In the genomic region with DNA sequence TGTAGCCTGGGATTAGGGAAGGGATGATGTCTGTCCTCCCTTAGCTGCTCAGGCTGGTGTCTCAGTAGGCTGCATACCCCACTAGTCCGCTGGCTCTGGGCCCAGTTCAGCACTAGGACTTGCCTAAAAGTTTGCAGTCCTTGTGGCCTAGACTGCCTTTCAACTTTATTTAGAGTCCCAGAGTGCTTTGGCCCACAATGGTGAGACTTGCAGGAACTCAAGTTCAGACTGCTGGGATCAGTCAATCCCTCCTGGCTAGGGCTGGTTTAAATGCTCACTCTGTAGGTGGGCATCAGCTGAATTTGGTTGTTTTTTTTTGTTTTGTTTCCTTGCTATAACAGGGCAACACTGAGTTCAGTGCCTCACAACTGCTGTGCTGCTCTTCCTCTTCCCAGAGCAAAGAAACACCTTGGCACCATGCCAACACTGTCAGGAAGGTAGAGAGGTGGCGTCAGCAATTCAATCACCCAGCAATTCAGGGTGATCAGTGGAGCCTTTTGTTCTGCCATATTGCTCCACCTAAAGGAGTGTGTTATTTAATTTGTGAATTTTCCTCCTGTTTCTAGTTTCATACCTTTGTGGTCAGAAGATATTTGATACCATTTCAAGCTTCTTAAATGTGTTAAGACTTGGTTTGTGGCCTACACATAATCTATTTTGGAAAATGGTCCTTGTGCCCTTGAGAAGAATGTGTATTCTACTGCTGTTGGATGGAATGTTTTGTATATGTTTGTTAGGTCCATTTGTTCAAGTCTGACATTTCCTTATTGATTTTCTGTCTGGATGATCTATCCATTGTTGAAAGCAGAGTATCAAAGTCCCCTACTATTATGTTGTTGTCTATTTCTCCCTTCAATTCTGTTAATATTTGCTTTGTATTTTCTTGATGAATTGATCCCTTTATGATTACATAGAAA, we compare ENCODE assay signal across 20 cellular contexts.
DNase-seq lines count a peak whose midpoint lies in the region; ATAC-seq lines count a peak whose summit lies in the region.
"Had no signal": no experiment of that assay in that cellular context is flagged by ENCODE, and none has a peak within 500 bp of the region (broad histone marks: within the 10 kb centered on the region; RNA-seq: fewer than 3 reads in every experiment).

No MANE protein-coding gene starts in this region.

- no peaks in the 10 kb centered on the region for H3K4me1 ChIP-seq in trophoblast cell (ENCODE audit: control insufficient read depth in 1 of 2, insufficient read depth in 2 of 2, low read length in 2 of 2)
- H3K4me1 ChIP-seq: foreskin keratinocyte, neural progenitor cell, sigmoid colon, upper lobe of left lung had no signal

- no peaks in the 10 kb centered on the region for H3K79me2 ChIP-seq in trophoblast cell (ENCODE audit: control insufficient read depth, insufficient read depth, low read length, poor library complexity)

- H3K4ac ChIP-seq in trophoblast cell (ENCODE audit: low read depth, low read length), result no peak overlapping the region

- H4K91ac ChIP-seq in trophoblast cell (ENCODE audit: low read depth, low read length), result no peak overlapping the region

- no peak overlapping the region for H3K27ac ChIP-seq in trophoblast cell (ENCODE audit: low read depth, low read length)
- H3K27ac ChIP-seq: brain microvascular endothelial cell, foreskin keratinocyte, neural progenitor cell, sigmoid colon, upper lobe of left lung had no signal

- H2BK120ac ChIP-seq in trophoblast cell (ENCODE audit: insufficient read depth, low read length, poor library complexity), result no peak overlapping the region

- no CpG with 5 or more reads among the region's 2 CpGs for WGBS in trophoblast cell (ENCODE audit: extremely low coverage, insufficient coverage, insufficient read length)

- H4K8ac ChIP-seq in trophoblast cell (ENCODE audit: low read depth, low read length), result no peak overlapping the region

- no peak overlapping the region for H3K14ac ChIP-seq in trophoblast cell (ENCODE audit: low read length)

- no peak overlapping the region for H2AK5ac ChIP-seq in trophoblast cell (ENCODE audit: low read length)

- DNase-seq in NCI-H1417 (lab: John Stamatoyannopoulos, UW), result peak in 2 of 3 experiments; percentile 6 to 58
- DNase-seq in NCI-H1417 treated with DMSO at 0.1 percent for 48 hours (lab: John Stamatoyannopoulos, UW), result no peak
- peak; percentile 40 for DNase-seq in NCI-H146 treated with DMSO at 0.1 percent for 48 hours (lab: John Stamatoyannopoulos, UW; ENCODE audit: unreplicated experiment)
- DNase-seq in astrocyte of the hippocampus (ENCODE audit: low read depth, low spot score), result peak; percentile 7
- DNase-seq in mucosa of gallbladder (ENCODE audit: low spot score), result peak; percentile 55
- DNase-seq in trophoblast cell, result no peak
- DNase-seq: activated B cell treated with CpG ODN at 0.5 μM for 24 hours; activated naive CD4-positive, alpha-beta T cell treated with anti-CD3 and anti-CD28 coated beads, Interleukin-2, amount 50 U/mL, for 16 hours; brain microvascular endothelial cell; effector memory CD4-positive, alpha-beta T cell; GOT3; NCI-H187; sigmoid colon; stimulated activated CD4-positive, alpha-beta T cell treated with anti-CD3 and anti-CD28 coated beads, Interleukin-4, amount 100 ng/mL, for 4 hours had no signal

- no peak overlapping the region for H3K4me3 ChIP-seq in trophoblast cell (ENCODE audit: low read depth, low read length)
- H3K4me3 ChIP-seq: neural progenitor cell, sigmoid colon, upper lobe of left lung had no signal

- no peak overlapping the region for H3K4me2 ChIP-seq in trophoblast cell (ENCODE audit: low read length)
- H3K4me2 ChIP-seq: neural progenitor cell had no signal

- ATAC-seq in activated CD4-positive, CD25-positive, alpha-beta regulatory T cell treated with anti-CD3 and anti-CD28 coated beads, Interleukin-2, amount 50 U/mL, for 24 hours, result no peak
- ATAC-seq in HG03469 (IDR thresholded peaks at IDR 0.05; ENCODE audit: unreplicated experiment), result no peak
- ATAC-seq: foreskin keratinocyte, Panc1 had no signal

- no peaks in the 10 kb centered on the region for H3K79me1 ChIP-seq in trophoblast cell (ENCODE audit: low read length)

- H2BK5ac ChIP-seq in trophoblast cell (ENCODE audit: low read depth, low read length, poor library complexity), result no peak overlapping the region

- no peak overlapping the region for H3K9ac ChIP-seq in trophoblast cell (ENCODE audit: low read length)
- H3K9ac ChIP-seq: neural progenitor cell had no signal

- no peak overlapping the region for H2AFZ ChIP-seq in trophoblast cell (ENCODE audit: insufficient read depth, low read length, poor library complexity)
- H2AFZ ChIP-seq: neural progenitor cell had no signal

- H3K9me3 ChIP-seq in trophoblast cell (ENCODE audit: insufficient read depth, low read depth, low read length), result peaks cover 3% of the 10 kb centered on the region

- no peaks in the 10 kb centered on the region for H3K27me3 ChIP-seq in trophoblast cell (ENCODE audit: insufficient read depth, low read length)
- H3K27me3 ChIP-seq: brain microvascular endothelial cell, foreskin keratinocyte, neural progenitor cell, sigmoid colon, upper lobe of left lung had no signal

- no peak overlapping the region for H2BK12ac ChIP-seq in trophoblast cell (ENCODE audit: low read length)

- peaks cover 0 to 3% of the 10 kb centered on the region in 2 experiments for H3K36me3 ChIP-seq in trophoblast cell (ENCODE audit: control insufficient read depth in 1 of 2, insufficient read depth in 2 of 2, low read length in 2 of 2)
- H3K36me3 ChIP-seq: brain microvascular endothelial cell, neural progenitor cell, sigmoid colon, upper lobe of left lung had no signal

- no peak overlapping the region for H4K12ac ChIP-seq in trophoblast cell (ENCODE audit: low read depth, low read length)

- H3K18ac ChIP-seq in trophoblast cell (ENCODE audit: low read length), result no peak overlapping the region

- no peak overlapping the region for H3K23ac ChIP-seq in trophoblast cell (ENCODE audit: low read length)

Comparison
In these comparisons a context has a peak if more than half of its experiments do, and no peak if none do; other contexts are left out.
1. DNase-seq: peak in NCI-H1417 (2 of 3), NCI-H146 treated with DMSO at 0.1 percent for 48 hours (single experiment), astrocyte of the hippocampus (single experiment) and mucosa of gallbladder (single experiment); none in NCI-H1417 treated with DMSO at 0.1 percent for 48 hours (single experiment) and trophoblast cell (0 of 2).